In genomic region chr12:113237748-113238147, GRCh38 we compare ENCODE assay signal across 16 cellular contexts.
A peak's percentile ranks its signal among the peaks of the same experiment; 100 is the strongest.
DNase-seq lines count a peak whose midpoint lies in the region; ATAC-seq and TF ChIP-seq lines count a peak whose summit lies in the region.
"Had no signal": no experiment of that assay in that cellular context is flagged by ENCODE, and none has a peak within 500 bp of the region (broad histone marks: within the 10 kb centered on the region; RNA-seq: fewer than 3 reads in every experiment).

No MANE protein-coding gene starts in this region.

- no peaks in the 10 kb centered on the region for H3K9me3 ChIP-seq in tibial artery
- H3K9me3 ChIP-seq: A549, uterus had no signal

- intact Hi-C loops in tibial artery (cut with DNase I; ENCODE audit: low total_unique reads), result no loop called here

- peaks cover 80% of the 10 kb centered on the region for H3K36me3 Mint-ChIP-seq in activated T-cell treated with anti-CD3 and anti-CD28 coated beads, Interleukin-2, amount 50 U/mL, for 24 hours (ENCODE audit: low read depth)

- no peak overlapping the region for H3K4me3 ChIP-seq in tibial artery
- H3K4me3 ChIP-seq: A549, uterus had no signal

- H3K27me3 ChIP-seq in layer of hippocampus (ENCODE audit: control insufficient read depth, insufficient read depth, low read length), result no peaks in the 10 kb centered on the region
- no peaks in the 10 kb centered on the region for H3K27me3 ChIP-seq in tibial artery
- H3K27me3 ChIP-seq: uterus had no signal

- H3K4me1 ChIP-seq in tibial artery, result peaks cover 4 to 98% (median 87%) of the 10 kb centered on the region in 4 donors
- H3K4me1 ChIP-seq: uterus had no signal

- H3K27ac Mint-ChIP-seq in activated T-cell treated with anti-CD3 and anti-CD28 coated beads, Interleukin-2, amount 50 U/mL, for 24 hours, result peak overlapping the region; percentile 68
- H3K27ac Mint-ChIP-seq: activated naive CD8-positive, alpha-beta T cell had no signal

- H3K9me3 Mint-ChIP-seq in activated T-cell treated with anti-CD3 and anti-CD28 coated beads, Interleukin-2, amount 50 U/mL, for 24 hours, result no peaks in the 10 kb centered on the region

- no peak for TF ChIP-seq CTCF in VCaP (conservative IDR thresholded peaks at IDR 0.05)
- no peak for TF ChIP-seq CTCF in tibial artery (IDR thresholded peaks at IDR 0.05)

- H3K27ac ChIP-seq in VCaP, result peak overlapping the region; percentile 100
- H3K27ac ChIP-seq in layer of hippocampus (ENCODE audit: low read depth, low read length), result peak overlapping the region; percentile 14
- peak overlapping the region; percentile 82 to 97 for H3K27ac ChIP-seq in tibial artery
- H3K27ac ChIP-seq: A549 had no signal

- peaks cover 12 to 34% (median 21%) of the 10 kb centered on the region in 3 donors for H3K36me3 ChIP-seq in tibial artery
- H3K36me3 ChIP-seq: uterus had no signal

- no peak overlapping the region for H3K4me3 Mint-ChIP-seq in activated T-cell treated with anti-CD3 and anti-CD28 coated beads, Interleukin-2, amount 50 U/mL, for 24 hours
- H3K4me3 Mint-ChIP-seq: activated naive CD8-positive, alpha-beta T cell had no signal

- H3K4me1 Mint-ChIP-seq in activated T-cell treated with anti-CD3 and anti-CD28 coated beads, Interleukin-2, amount 50 U/mL, for 24 hours (ENCODE audit: low read depth), result peaks cover 30% of the 10 kb centered on the region

- no peak for DNase-seq in activated T-cell treated with anti-CD3 and anti-CD28 coated beads, Interleukin-2, amount 50 U/mL, for 24 hours
- DNase-seq in activated T-cell treated with anti-CD3 and anti-CD28 coated beads for 4 hours (no peak), tibial artery (peak; percentile 12 to 29), hepatic stellate cell (ENCODE audit: low spot score) (no peak)
- DNase-seq: cortex of kidney, DMS153, GOT3, MV-4-11, T1000, uterus had no signal

- no peaks in the 10 kb centered on the region for H3K27me3 Mint-ChIP-seq in activated T-cell treated with anti-CD3 and anti-CD28 coated beads, Interleukin-2, amount 50 U/mL, for 24 hours
- H3K27me3 Mint-ChIP-seq: activated naive CD8-positive, alpha-beta T cell had no signal

- ATAC-seq in HG02623 (IDR thresholded peaks at IDR 0.05; ENCODE audit: unreplicated experiment) (no peak), SK-N-SH treated with all-trans-retinoic acid at 6 μM for 48 hours (no peak; the same call in 2 of the 3 replicates)
- ATAC-seq: A549 had no signal

TF ChIP-seq in SK-N-SH treated with all-trans-retinoic acid at 6 μM for 48 hours, 23 proteins besides CTCF, POLR2A, EP300 and RAD21:
- no peak for TF ChIP-seq CSDC2 (CRISPR knock-in tag; IDR thresholded peaks at IDR 0.05)
- no peak for TF ChIP-seq PATZ1 (CRISPR knock-in tag; IDR thresholded peaks at IDR 0.05; ENCODE audit: borderline replicate concordance)
- TF ChIP-seq CREB5 (CRISPR knock-in tag; IDR thresholded peaks at IDR 0.05; ENCODE audit: low read depth), result no peak
- no peak for TF ChIP-seq ISL1 (CRISPR knock-in tag; IDR thresholded peaks at IDR 0.05)
- no peak for TF ChIP-seq POU6F1 (CRISPR knock-in tag; IDR thresholded peaks at IDR 0.05; ENCODE audit: borderline replicate concordance, low read depth)
- TF ChIP-seq ZNF565 (CRISPR knock-in tag; conservative IDR thresholded peaks at IDR 0.05; ENCODE audit: low read depth), result no peak
- TF ChIP-seq GLIS3 (CRISPR knock-in tag; IDR thresholded peaks at IDR 0.05), result no peak
- TF ChIP-seq ZC3H10 (CRISPR knock-in tag; IDR thresholded peaks at IDR 0.05), result no peak

Comparison
In these comparisons a context has a peak if more than half of its experiments do, and no peak if none do; other contexts are left out.
1. DNase-seq: peak in tibial artery (2 of 2); none in activated T-cell treated with anti-CD3 and anti-CD28 coated beads, Interleukin-2, amount 50 U/mL, for 24 hours (single experiment), activated T-cell treated with anti-CD3 and anti-CD28 coated beads for 4 hours (single experiment) and hepatic stellate cell (single experiment).
2. H3K27ac ChIP-seq: peak in every context shown above with its lines; median percentile 100 in VCaP; 90 in tibial artery; 14 in layer of hippocampus.